ENCODE assay signal across 9 cellular contexts in genomic region chr17:9529033-9529748, GRCh38. TPM values are rescaled to one million over a fixed set of nuclear protein-coding genes. Genes with fewer than 3 reads are reported as not detected.
DNase-seq lines count a peak whose midpoint lies in the region; ATAC-seq, FAIRE-seq and TF ChIP-seq lines count a peak whose summit lies in the region.
"Had no signal": no experiment of that assay in that cellular context is flagged by ENCODE, and none has a peak within 500 bp of the region (broad histone marks: within the 10 kb centered on the region; RNA-seq: fewer than 3 reads in every experiment).

No MANE protein-coding gene starts in this region.

- H3K9ac ChIP-seq in SK-N-MC (ENCODE audit: insufficient read length): no peak overlapping the region

- H3K27me3 ChIP-seq in hepatocyte: no peaks in the 10 kb centered on the region

- TF ChIP-seq CTCF in A549 (IDR thresholded peaks at IDR 0.05) (peak; percentile 79), GM12875 (IDR thresholded peaks at IDR 0.05; ENCODE audit: borderline replicate concordance, insufficient read depth, low read depth, low read length) (peak; percentile 39; the same call in 1 of the 2 replicates), hepatocyte (IDR thresholded peaks at IDR 0.05; ENCODE audit: poor library complexity) (peak; percentile 55)

- H3K9me3 ChIP-seq in A549: no peaks in the 10 kb centered on the region
- no peaks in the 10 kb centered on the region for H3K9me3 ChIP-seq in SK-N-MC (ENCODE audit: low read depth, low read length)
- no peaks in the 10 kb centered on the region for H3K9me3 ChIP-seq in hepatocyte (ENCODE audit: low read depth)

- DNase-seq in A549 (ENCODE audit: low read depth in 1 of 2, low spot score in 1 of 2) (peak; percentile 21 to 55), SK-N-MC (ENCODE audit: low read depth, low spot score) (peak; percentile 10), hepatocyte (ENCODE audit: low spot score) (peak; percentile 11), NCI-H1105 (lab: John Stamatoyannopoulos, UW) (no peak), T-helper 9 cell (no peak)
- DNase-seq in naive thymus-derived CD8-positive, alpha-beta T cell: no peak
- DNase-seq in stimulated activated CD4-positive, alpha-beta T cell treated with anti-CD3 and anti-CD28 coated beads, Interleukin-2, amount 100 ng/mL, for 24 hours: no peak

- FAIRE-seq in A549 (lab: Jason Lieb, UNC): no peak
- FAIRE-seq: endometrium had no signal

- H3K4me2 ChIP-seq in A549 (no peak overlapping the region), hepatocyte (no peak overlapping the region)

- H3K4me1 Mint-ChIP-seq in naive thymus-derived CD8-positive, alpha-beta T cell: no peaks in the 10 kb centered on the region

- H3K36me3 Mint-ChIP-seq in naive thymus-derived CD8-positive, alpha-beta T cell: peaks cover 0 to 12% (median 4%) of the 10 kb centered on the region in 3 donors

- no peak overlapping the region for H3K4me3 Mint-ChIP-seq in naive thymus-derived CD8-positive, alpha-beta T cell

- CTCF ChIA-PET in A549 (lab: Yijun Ruan, JAX): interaction anchor here (0.5 to 1.0 kb wide), 10 partner anchors 9 to 639 kb away, joined by 3 to 4 read pairs (median 3); no protein-coding TSS in a partner anchor

- POLR2A ChIA-PET in A549 (lab: Yijun Ruan, JAX): no interaction called here
- POLR2A ChIA-PET in naive thymus-derived CD8-positive, alpha-beta T cell (lab: Charles Lee): no interaction called here

- H3K4me1 ChIP-seq in A549 (no peaks in the 10 kb centered on the region), hepatocyte (ENCODE audit: insufficient read depth) (no peaks in the 10 kb centered on the region)

- H4K20me1 ChIP-seq in hepatocyte (ENCODE audit: insufficient read depth, poor library complexity, severe bottlenecking): no peaks in the 10 kb centered on the region

- no peaks in the 10 kb centered on the region for H3K9me2 ChIP-seq in hepatocyte (replicated peaks; ENCODE audit: insufficient read depth)

- peak; percentile 94 to 98 for ATAC-seq in A549
- no peak for ATAC-seq in naive thymus-derived CD8-positive, alpha-beta T cell

- no peaks in the 10 kb centered on the region for H3K79me2 ChIP-seq in hepatocyte

- H3K36me3 ChIP-seq in SK-N-MC (ENCODE audit: insufficient read depth, low read length): no peaks in the 10 kb centered on the region
- H3K36me3 ChIP-seq in hepatocyte (replicated peaks; ENCODE audit: insufficient read depth, low read depth): no peaks in the 10 kb centered on the region

- H2AFZ ChIP-seq in hepatocyte: no peak overlapping the region

- peak; percentile 74 to 83 for TF ChIP-seq RAD21 in A549 (conservative IDR thresholded peaks at IDR 0.05 in 1 of 2, IDR thresholded peaks at IDR 0.05 in 1 of 2)

- no peak for TF ChIP-seq EP300 in A549 (IDR thresholded peaks at IDR 0.05)

- no peaks in the 10 kb centered on the region for H3K27me3 Mint-ChIP-seq in naive thymus-derived CD8-positive, alpha-beta T cell

- 58% methylated on average over 5 of the region's 5 CpGs for WGBS in A549 (ENCODE audit: missing lambda C conversion rate)
- WGBS in hepatocyte (ENCODE audit: low lambda C conversion rate, missing lambda C conversion rate): 65% methylated on average over 5 of the region's 5 CpGs

- no peaks in the 10 kb centered on the region for H3K9me3 Mint-ChIP-seq in naive thymus-derived CD8-positive, alpha-beta T cell

- H3K27ac ChIP-seq in A549: no peak overlapping the region
- no peak overlapping the region for H3K27ac ChIP-seq in SK-N-MC
- no peak overlapping the region for H3K27ac ChIP-seq in hepatocyte

- peak overlapping the region in 2 of 10 donors; percentile 9 to 26 for H3K27ac Mint-ChIP-seq in naive thymus-derived CD8-positive, alpha-beta T cell

- H3K4me3 ChIP-seq in A549 (no peak overlapping the region), GM12875 (ENCODE audit: low read depth, low read length) (no peak overlapping the region), SK-N-MC (no peak overlapping the region), hepatocyte (no peak overlapping the region)

- no peak for TF ChIP-seq POLR2A in A549 (IDR thresholded peaks at IDR 0.05; ENCODE audit: low read length)

TF ChIP-seq in A549, 52 proteins besides CTCF, POLR2A, EP300 and RAD21:
- TF ChIP-seq ZC3H11A (IDR thresholded peaks at IDR 0.05) (no peak), BHLHE40 (IDR thresholded peaks at IDR 0.05; ENCODE audit: low read depth, low read length) (no peak), TP53 (CRISPR knock-in tag; IDR thresholded peaks at IDR 0.05) (no peak), SMC3 (IDR thresholded peaks at IDR 0.05) (peak; percentile 52), NPAS2 (CRISPR knock-in tag; IDR thresholded peaks at IDR 0.05; ENCODE audit: borderline replicate concordance) (no peak)

RNA-seq across cellular contexts. Expression of gene STX8, which starts 46.4 kb away (rescaled TPM):
- 155 and 168 TPM in 2 replicates for polyA plus RNA-seq in A549 (2011; rRNA removed)
- polyA plus RNA-seq in A549 (2012; cell fraction: cytosol; rRNA removed): 49.7 and 59.4 TPM in 2 replicates
- polyA plus RNA-seq in A549 (2012; cell fraction: nucleus; rRNA removed): 11.3 and 20.4 TPM in 2 replicates
- 90.6 to 98.5 TPM (median 93.6 TPM) in 3 replicates for polyA plus RNA-seq in A549 (2017; fragmentation: RNase III; extraction: RNeasy Plus Mini Kit Qiagen cat#74134 plus additional on column Dnase treatment)
- polyA minus RNA-seq in A549 (2011; rRNA and poly(A)+ RNA removed): 51.7 and 69.3 TPM in 2 replicates
- 40.6 and 68.8 TPM in 2 replicates for total RNA-seq in hepatocyte
- 64.7 and 68.5 TPM in 2 replicates for polyA plus RNA-seq in hepatocyte
- total RNA-seq in naive thymus-derived CD8-positive, alpha-beta T cell: 10 to 100 TPM; 38.2 to 42.0 TPM
- 100 to 1,000 TPM; 114 to 167 (median 146) TPM for polyA plus RNA-seq in naive thymus-derived CD8-positive, alpha-beta T cell

RNA-seq across cellular contexts. Expression of gene CFAP52, which starts 47.3 kb away (rescaled TPM):
- polyA plus RNA-seq in A549 (2011; rRNA removed) (0.07 and 0.23 TPM in 2 replicates), A549 (2017; fragmentation: RNase III; extraction: RNeasy Plus Mini Kit Qiagen cat#74134 plus additional on column Dnase treatment) (0.05 to 0.17 TPM in 2 of 3 replicates, not detected in the other), hepatocyte (not detected in 2 replicates)
- 0.07 and 0.13 TPM in 2 replicates for polyA plus RNA-seq in A549 (2012; cell fraction: cytosol; rRNA removed)
- not detected in 2 replicates for polyA plus RNA-seq in A549 (2012; cell fraction: nucleus; rRNA removed)
- not detected in 2 replicates for polyA minus RNA-seq in A549 (2011; rRNA and poly(A)+ RNA removed)
- 0.67 TPM in 1 of 2 replicates, not detected in the other for total RNA-seq in hepatocyte
- total RNA-seq in naive thymus-derived CD8-positive, alpha-beta T cell: not detected
- polyA plus RNA-seq in naive thymus-derived CD8-positive, alpha-beta T cell: not detected

Comparison
In these comparisons a context has a peak if more than half of its experiments do, and no peak if none do; other contexts are left out.
1. ATAC-seq: peak in A549 (2 of 2); none in naive thymus-derived CD8-positive, alpha-beta T cell (0 of 2).
2. DNase-seq: peak in A549 (2 of 2), SK-N-MC (single experiment) and hepatocyte (single experiment); none in naive thymus-derived CD8-positive, alpha-beta T cell (0 of 10), NCI-H1105 (single experiment), T-helper 9 cell (single experiment) and stimulated activated CD4-positive, alpha-beta T cell treated with anti-CD3 and anti-CD28 coated beads, Interleukin-2, amount 100 ng/mL, for 24 hours (0 of 2).
3. Peak in every context shown above with its lines, with median percentiles within 50 percentile points of each other: CTCF ChIP-seq.